10 cellular contexts compared by ENCODE assay signal in the genomic region with DNA sequence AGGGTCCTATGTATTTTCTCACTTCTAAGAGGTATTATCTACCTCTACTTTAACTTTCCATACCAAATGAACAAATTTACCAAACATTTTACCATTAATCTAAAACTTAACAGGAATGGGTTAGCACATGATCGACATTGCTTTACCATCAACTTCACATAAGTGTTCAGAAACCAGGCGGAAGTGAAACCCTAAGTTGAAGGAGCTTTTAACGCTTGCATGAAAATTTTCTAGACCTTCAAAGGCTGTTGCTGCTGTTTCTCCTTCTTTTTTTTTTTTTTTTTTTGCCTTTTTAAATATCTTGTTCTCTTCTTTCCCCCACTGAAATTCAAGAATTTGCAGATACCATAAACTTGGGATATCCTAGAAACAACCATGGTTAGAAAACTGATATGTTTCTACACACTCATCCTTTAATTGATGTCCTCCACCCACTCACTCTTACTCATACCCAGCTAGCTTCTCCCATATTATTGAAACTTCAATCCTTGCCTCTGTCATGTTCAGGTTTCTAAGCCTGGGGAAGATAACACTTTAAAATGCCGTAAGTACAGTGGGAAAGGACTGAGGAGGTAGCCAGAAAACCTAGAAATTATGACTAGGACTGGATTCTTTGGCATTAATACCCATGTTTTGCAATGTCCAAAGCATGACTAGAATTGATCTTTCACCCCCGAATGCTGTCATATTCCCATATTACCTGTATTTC. TPM values are rescaled to one million over a fixed set of nuclear protein-coding genes. Genes with fewer than 3 reads are reported as not detected.
DNase-seq lines count a peak whose midpoint lies in the region; ATAC-seq and TF ChIP-seq lines count a peak whose summit lies in the region.
"Had no signal": no experiment of that assay in that cellular context is flagged by ENCODE, and none has a peak within 500 bp of the region (broad histone marks: within the 10 kb centered on the region; RNA-seq: fewer than 3 reads in every experiment).

No MANE protein-coding gene starts in this region.

- no peak for TF ChIP-seq POLR2A in right lobe of liver (IDR thresholded peaks at IDR 0.05)
- TF ChIP-seq POLR2A in erythroblast (IDR thresholded peaks at IDR 0.05; ENCODE audit: low read length): no peak

- no peak overlapping the region for H3K27ac ChIP-seq in right lobe of liver

- H3K4me1 ChIP-seq in adipocyte (ENCODE audit: control insufficient read depth, insufficient read depth, low read length) (peaks cover 8% of the 10 kb centered on the region), right lobe of liver (no peaks in the 10 kb centered on the region)

- H3K9ac ChIP-seq in adipocyte (ENCODE audit: low read length): no peak overlapping the region

- DNase-seq in AG20443 (ENCODE audit: low spot score): peak; percentile 33
- peak; percentile 36 for DNase-seq in adipocyte (ENCODE audit: low read depth)
- no peak for DNase-seq in occipital lobe (lab: John Stamatoyannopoulos, UW)
- DNase-seq in GF-D8 (lab: John Stamatoyannopoulos, UW): no peak
- DNase-seq in right lobe of liver: no peak
- no peak for DNase-seq in erythroblast (lab: John Stamatoyannopoulos, UW)
- DNase-seq: DMS79 treated with DMSO at 0.1 percent for 48 hours, NCI-H510A had no signal

- no peaks in the 10 kb centered on the region for H3K36me3 ChIP-seq in adipocyte (ENCODE audit: control insufficient read depth, insufficient read depth, low read length, severe bottlenecking)
- no peaks in the 10 kb centered on the region for H3K36me3 ChIP-seq in right lobe of liver

- H3K27me3 ChIP-seq in adipocyte (replicated peaks; ENCODE audit: control insufficient read depth, insufficient read depth, low read length) (no peaks in the 10 kb centered on the region), right lobe of liver (no peaks in the 10 kb centered on the region)

- ATAC-seq in GM19043 (IDR thresholded peaks at IDR 0.05; ENCODE audit: low read depth, unreplicated experiment): peak; percentile 72
- peak; percentile 77 for ATAC-seq in HG03378 (IDR thresholded peaks at IDR 0.05; ENCODE audit: unreplicated experiment)
- ATAC-seq in right lobe of liver: no peak

- intact Hi-C loops in right lobe of liver (cut with DNase I): no loop called here

- 63% methylated on average over 5 of the region's 5 CpGs for WGBS in right lobe of liver (ENCODE audit: insufficient coverage, low coverage, low lambda C conversion rate, missing lambda C conversion rate)

- TF ChIP-seq CTCF in right lobe of liver (IDR thresholded peaks at IDR 0.05): no peak

- H3K4me3 ChIP-seq in adipocyte (ENCODE audit: low read length) (no peak overlapping the region), right lobe of liver (no peak overlapping the region)

- no peaks in the 10 kb centered on the region for H3K9me3 ChIP-seq in adipocyte (ENCODE audit: control insufficient read depth, low read length)
- no peaks in the 10 kb centered on the region for H3K9me3 ChIP-seq in right lobe of liver

RNA-seq across cellular contexts. Expression of gene MYO5A, which starts 24.7 kb away (rescaled TPM):
- total RNA-seq in occipital lobe: 155 TPM
- total RNA-seq in right lobe of liver: 10 to 100 TPM in 2 of 6 experiments, 1 to 10 TPM in 4; 3.2 to 13.3 (median 5.0) TPM

Comparison
In these comparisons a context has a peak if more than half of its experiments do, and no peak if none do; other contexts are left out.
1. DNase-seq: peak in AG20443 (single experiment) and adipocyte (single experiment); none in occipital lobe (single experiment), GF-D8 (single experiment), right lobe of liver (0 of 3) and erythroblast (0 of 2).
2. ATAC-seq: peak in GM19043 (single experiment) and HG03378 (single experiment); none in right lobe of liver (0 of 4).
3. RNA of gene MYO5A, which starts 24.7 kb away (total RNA-seq): 155 TPM in occipital lobe (single experiment); 3.2 to 13.3 TPM in right lobe of liver; every median in the first group is over 10 times any median in the second.